Comparison of ENCODE assay signal across 10 cellular contexts in genomic region chr15:40100133-40100946, GRCh38. TPM values are rescaled to one million over a fixed set of nuclear protein-coding genes. Genes with fewer than 3 reads are reported as not detected.
A peak's percentile ranks its signal among the peaks of the same experiment; 100 is the strongest.
DNase-seq lines count a peak whose midpoint lies in the region; ATAC-seq and TF ChIP-seq lines count a peak whose summit lies in the region.
"Had no signal": no experiment of that assay in that cellular context is flagged by ENCODE, and none has a peak within 500 bp of the region (broad histone marks: within the 10 kb centered on the region; RNA-seq: fewer than 3 reads in every experiment).

No MANE protein-coding gene starts in this region.

- H3K27ac ChIP-seq in BLaER1 treated with 17β-estradiol and CSF1 and Interleukin-3, amounts not matched to agents 10 nM and 100 nM: peak overlapping the region; percentile 82 to 94 (median 89); a peak in 21 of 22 replicates
- no peak overlapping the region for H3K27ac ChIP-seq in CD4-positive, alpha-beta memory T cell (ENCODE audit: low read depth, low read length)
- H3K27ac ChIP-seq in naive thymus-derived CD4-positive, alpha-beta T cell (ENCODE audit: low read depth, low read length): no peak overlapping the region
- H3K27ac ChIP-seq: foreskin keratinocyte had no signal

- TF ChIP-seq CTCF in nephron progenitor cell (IDR thresholded peaks at IDR 0.05): no peak

- H3K4me3 ChIP-seq in BLaER1 treated with 17β-estradiol and CSF1 and Interleukin-3, amounts not matched to agents 10 nM and 100 nM: peak overlapping the region in 7 of 10 experiments; percentile 16 to 32 (median 22); a peak in 7 of 20 replicates
- H3K4me3 ChIP-seq in H7 (ENCODE audit: insufficient read depth, low read depth, low read length): no peak overlapping the region
- no peak overlapping the region for H3K4me3 ChIP-seq in CD4-positive, alpha-beta memory T cell (ENCODE audit: low read length in 2 of 2)
- no peak overlapping the region for H3K4me3 ChIP-seq in naive thymus-derived CD4-positive, alpha-beta T cell (ENCODE audit: low read length)

- H3K27me3 ChIP-seq in BLaER1 treated with 17β-estradiol and CSF1 and Interleukin-3, amounts not matched to agents 10 nM and 100 nM: no peaks in the 10 kb centered on the region
- H3K27me3 ChIP-seq in H7 (ENCODE audit: control insufficient read depth, insufficient read depth, low read length): no peaks in the 10 kb centered on the region; the same call in 1 of the 2 replicates
- H3K27me3 ChIP-seq in CD4-positive, alpha-beta memory T cell (ENCODE audit: insufficient read depth, low read length): no peaks in the 10 kb centered on the region
- no peaks in the 10 kb centered on the region for H3K27me3 ChIP-seq in naive thymus-derived CD4-positive, alpha-beta T cell (ENCODE audit: control insufficient read depth in 2 of 2, insufficient read depth in 2 of 2, low read length in 2 of 2)
- H3K27me3 ChIP-seq: foreskin keratinocyte had no signal

- POLR2A ChIA-PET in CD4-positive, alpha-beta memory T cell (lab: Charles Lee; ENCODE audit: partially characterized antibody): interaction anchor here (0.8 to 5.3 kb wide), 5 partner anchors 8 to 52 kb away, joined by 3 to 36 read pairs (median 4); partner anchors contain the start of gene BMF
- POLR2A ChIA-PET in naive thymus-derived CD4-positive, alpha-beta T cell (lab: Charles Lee): interaction anchor here (1.5 to 1.9 kb wide), 2 partner anchors 9 to 52 kb away, joined by 4 to 8 read pairs; no protein-coding TSS in a partner anchor

- no peak for ATAC-seq in activated T-helper 17 cell treated with anti-CD3 and anti-CD28 coated beads, Interleukin-2, amount 50 U/mL, for 72 hours (replicated peaks)
- ATAC-seq in naive thymus-derived CD4-positive, alpha-beta T cell: no peak
- no peak for ATAC-seq in HG03135 (IDR thresholded peaks at IDR 0.05; ENCODE audit: unreplicated experiment)
- ATAC-seq: foreskin keratinocyte had no signal

- H3K36me3 ChIP-seq in BLaER1 treated with 17β-estradiol and CSF1 and Interleukin-3, amounts not matched to agents 10 nM and 100 nM: peaks cover 0 to 88% (median 67%) of the 10 kb centered on the region in 11 experiments; a peak in 18 of 22 replicates
- no peaks in the 10 kb centered on the region; the same call in 1 of the 2 replicates for H3K36me3 ChIP-seq in H7 (replicated peaks; ENCODE audit: control insufficient read depth, insufficient read depth, low read length)
- no peaks in the 10 kb centered on the region for H3K36me3 ChIP-seq in CD4-positive, alpha-beta memory T cell (ENCODE audit: insufficient read depth, low read length)
- no peaks in the 10 kb centered on the region for H3K36me3 ChIP-seq in naive thymus-derived CD4-positive, alpha-beta T cell (ENCODE audit: control insufficient read depth in 2 of 3, insufficient read depth in 3 of 3, low read length in 3 of 3)

- peak overlapping the region; percentile 90 to 100 (median 98) for H3K4me2 ChIP-seq in BLaER1 treated with 17β-estradiol and CSF1 and Interleukin-3, amounts not matched to agents 10 nM and 100 nM

- H3K9ac ChIP-seq in BLaER1 treated with 17β-estradiol and CSF1 and Interleukin-3, amounts not matched to agents 10 nM and 100 nM: peak overlapping the region; percentile 69 to 83 (median 79); a peak in 17 of 22 replicates

- H3K27me3 Mint-ChIP-seq in activated T-helper 17 cell treated with anti-CD3 and anti-CD28 coated beads, Interleukin-2, amount 50 U/mL, for 72 hours: no peaks in the 10 kb centered on the region
- H3K27me3 Mint-ChIP-seq in nephron progenitor cell (ENCODE audit: low read depth, poor library complexity): no peaks in the 10 kb centered on the region
- H3K27me3 Mint-ChIP-seq in CD4-positive, alpha-beta memory T cell: peaks cover 0 to 2% of the 10 kb centered on the region in 2 donors
- peaks cover 0 to 2% (median 0%) of the 10 kb centered on the region in 5 donors for H3K27me3 Mint-ChIP-seq in naive thymus-derived CD4-positive, alpha-beta T cell

- peaks cover 99 to 100% (median 100%) of the 10 kb centered on the region in 10 experiments for H3K4me1 ChIP-seq in BLaER1 treated with 17β-estradiol and CSF1 and Interleukin-3, amounts not matched to agents 10 nM and 100 nM
- H3K4me1 ChIP-seq in CD4-positive, alpha-beta memory T cell (ENCODE audit: insufficient read depth, low read length): peaks cover 63% of the 10 kb centered on the region
- H3K4me1 ChIP-seq in naive thymus-derived CD4-positive, alpha-beta T cell (ENCODE audit: control insufficient read depth in 2 of 2, insufficient read depth in 2 of 2, low read length in 2 of 2): peaks cover 46 to 47% of the 10 kb centered on the region in 2 donors

- DNase-seq in H7 (peak; percentile 39), nephron progenitor cell (no peak), DMS153 treated with DMSO at 0.1 percent for 48 hours (lab: John Stamatoyannopoulos, UW; ENCODE audit: unreplicated experiment) (no peak)
- no peak for DNase-seq in CD4-positive, alpha-beta memory T cell
- no peak for DNase-seq in naive thymus-derived CD4-positive, alpha-beta T cell
- DNase-seq: activated gamma-delta T cell treated with Interleukin-2 at 50 U/mL for 16 hours, foreskin keratinocyte had no signal

- peak overlapping the region; percentile 34 for H3K4me3 Mint-ChIP-seq in activated T-helper 17 cell treated with anti-CD3 and anti-CD28 coated beads, Interleukin-2, amount 50 U/mL, for 72 hours
- H3K4me3 Mint-ChIP-seq in nephron progenitor cell: peak overlapping the region; percentile 56
- no peak overlapping the region for H3K4me3 Mint-ChIP-seq in CD4-positive, alpha-beta memory T cell
- H3K4me3 Mint-ChIP-seq in naive thymus-derived CD4-positive, alpha-beta T cell: peak overlapping the region in 2 of 10 donors; percentile 21 to 77

- peaks cover 0 to 83% (median 0%) of the 10 kb centered on the region in 11 experiments; a peak in 3 of 22 replicates for H4K20me1 ChIP-seq in BLaER1 treated with 17β-estradiol and CSF1 and Interleukin-3, amounts not matched to agents 10 nM and 100 nM

- no peaks in the 10 kb centered on the region for H3K9me3 Mint-ChIP-seq in activated T-helper 17 cell treated with anti-CD3 and anti-CD28 coated beads, Interleukin-2, amount 50 U/mL, for 72 hours
- no peaks in the 10 kb centered on the region for H3K9me3 Mint-ChIP-seq in nephron progenitor cell
- no peaks in the 10 kb centered on the region for H3K9me3 Mint-ChIP-seq in CD4-positive, alpha-beta memory T cell
- peaks cover 0 to 1% (median 0%) of the 10 kb centered on the region in 11 donors for H3K9me3 Mint-ChIP-seq in naive thymus-derived CD4-positive, alpha-beta T cell

- intact Hi-C loops in CD4-positive, alpha-beta memory T cell (cut with micrococcal nuclease): no loop called here
- intact Hi-C loops in naive thymus-derived CD4-positive, alpha-beta T cell (cut with micrococcal nuclease): no loop called here

- no peaks in the 10 kb centered on the region for H3K9me3 ChIP-seq in BLaER1 treated with 17β-estradiol and CSF1 and Interleukin-3, amounts not matched to agents 10 nM and 100 nM (replicated peaks in 1 of 11)
- H3K9me3 ChIP-seq in CD4-positive, alpha-beta memory T cell (ENCODE audit: control insufficient read depth in 1 of 2, low read length in 2 of 2): no peaks in the 10 kb centered on the region
- H3K9me3 ChIP-seq in naive thymus-derived CD4-positive, alpha-beta T cell (ENCODE audit: control insufficient read depth in 2 of 3, low read length in 3 of 3): no peaks in the 10 kb centered on the region

- H3K4me1 Mint-ChIP-seq in activated T-helper 17 cell treated with anti-CD3 and anti-CD28 coated beads, Interleukin-2, amount 50 U/mL, for 72 hours: peaks cover 43% of the 10 kb centered on the region
- peaks cover 98% of the 10 kb centered on the region for H3K4me1 Mint-ChIP-seq in nephron progenitor cell
- peaks cover 18 to 53% (median 37%) of the 10 kb centered on the region in 4 donors for H3K4me1 Mint-ChIP-seq in CD4-positive, alpha-beta memory T cell
- H3K4me1 Mint-ChIP-seq in naive thymus-derived CD4-positive, alpha-beta T cell: peaks cover 40 to 82% (median 62%) of the 10 kb centered on the region in 7 donors

- CTCF ChIA-PET in CD4-positive, alpha-beta memory T cell (lab: Charles Lee; ENCODE audit: partially characterized antibody): interaction anchor here (1.1 to 10.4 kb wide), 5 partner anchors 8 to 54 kb away, joined by 3 to 152 read pairs (median 43); partner anchors contain the start of gene BMF
- CTCF ChIA-PET in naive thymus-derived CD4-positive, alpha-beta T cell (lab: Charles Lee): interaction anchor here (1.0 to 1.1 kb wide), 2 partner anchors 9 to 10 kb away, joined by 3 read pairs; partner anchors contain the start of gene BMF

- peak overlapping the region; percentile 58 for H3K27ac Mint-ChIP-seq in activated T-helper 17 cell treated with anti-CD3 and anti-CD28 coated beads, Interleukin-2, amount 50 U/mL, for 72 hours
- H3K27ac Mint-ChIP-seq in nephron progenitor cell: peak overlapping the region; percentile 88
- no peak overlapping the region for H3K27ac Mint-ChIP-seq in CD4-positive, alpha-beta memory T cell
- H3K27ac Mint-ChIP-seq in naive thymus-derived CD4-positive, alpha-beta T cell: peak overlapping the region in 3 of 9 donors; percentile 12 to 66 (median 14)

- H3K36me3 Mint-ChIP-seq in activated T-helper 17 cell treated with anti-CD3 and anti-CD28 coated beads, Interleukin-2, amount 50 U/mL, for 72 hours (ENCODE audit: low read depth): peaks cover 13% of the 10 kb centered on the region
- peaks cover 42% of the 10 kb centered on the region for H3K36me3 Mint-ChIP-seq in nephron progenitor cell (ENCODE audit: low read depth)
- H3K36me3 Mint-ChIP-seq in CD4-positive, alpha-beta memory T cell: no peaks in the 10 kb centered on the region
- peaks cover 0 to 32% (median 0%) of the 10 kb centered on the region in 5 donors for H3K36me3 Mint-ChIP-seq in naive thymus-derived CD4-positive, alpha-beta T cell

RNA-seq across cellular contexts. Expression of gene BMF, which starts 8.3 kb away (rescaled TPM):
- total RNA-seq in H7 (2014; rRNA removed; shearing (Covaris generic)): 11.9 and 12.4 TPM in 2 replicates
- 10 to 100 TPM in 1 of 2 donors, 1 to 10 TPM in 1; 3.2 to 19.3 TPM for total RNA-seq in activated T-helper 17 cell treated with anti-CD3 and anti-CD28 coated beads, Interleukin-2, amount 50 U/mL, for 72 hours
- 10 to 100 TPM; 13.3 to 13.7 TPM for total RNA-seq in CD4-positive, alpha-beta memory T cell
- under 1 TPM; 0.55 to 0.99 TPM for polyA plus RNA-seq in CD4-positive, alpha-beta memory T cell
- 10 to 100 TPM in 4 of 5 experiments, 1 to 10 TPM in 1; 7.7 to 31.1 (median 19.6) TPM for total RNA-seq in naive thymus-derived CD4-positive, alpha-beta T cell
- 1 to 10 TPM; 1.5 to 2.9 TPM for polyA plus RNA-seq in naive thymus-derived CD4-positive, alpha-beta T cell

Comparison
In these comparisons a context has a peak if more than half of its experiments do, and no peak if none do; other contexts are left out.
1. H3K27ac ChIP-seq: peak in BLaER1 treated with 17β-estradiol and CSF1 and Interleukin-3, amounts not matched to agents 10 nM and 100 nM (11 of 11); none in CD4-positive, alpha-beta memory T cell (single experiment) and naive thymus-derived CD4-positive, alpha-beta T cell (single experiment).
2. H3K4me3 ChIP-seq: peak in BLaER1 treated with 17β-estradiol and CSF1 and Interleukin-3, amounts not matched to agents 10 nM and 100 nM (7 of 10); none in H7 (single experiment), CD4-positive, alpha-beta memory T cell (0 of 2) and naive thymus-derived CD4-positive, alpha-beta T cell (single experiment).
3. H3K27ac Mint-ChIP-seq: peak in activated T-helper 17 cell treated with anti-CD3 and anti-CD28 coated beads, Interleukin-2, amount 50 U/mL, for 72 hours (single experiment) and nephron progenitor cell (single experiment); none in CD4-positive, alpha-beta memory T cell (0 of 7).
4. H3K4me3 Mint-ChIP-seq: peak in activated T-helper 17 cell treated with anti-CD3 and anti-CD28 coated beads, Interleukin-2, amount 50 U/mL, for 72 hours (single experiment) and nephron progenitor cell (single experiment); none in CD4-positive, alpha-beta memory T cell (0 of 8).